15 cellular contexts compared by ENCODE assay signal in the genomic region with DNA sequence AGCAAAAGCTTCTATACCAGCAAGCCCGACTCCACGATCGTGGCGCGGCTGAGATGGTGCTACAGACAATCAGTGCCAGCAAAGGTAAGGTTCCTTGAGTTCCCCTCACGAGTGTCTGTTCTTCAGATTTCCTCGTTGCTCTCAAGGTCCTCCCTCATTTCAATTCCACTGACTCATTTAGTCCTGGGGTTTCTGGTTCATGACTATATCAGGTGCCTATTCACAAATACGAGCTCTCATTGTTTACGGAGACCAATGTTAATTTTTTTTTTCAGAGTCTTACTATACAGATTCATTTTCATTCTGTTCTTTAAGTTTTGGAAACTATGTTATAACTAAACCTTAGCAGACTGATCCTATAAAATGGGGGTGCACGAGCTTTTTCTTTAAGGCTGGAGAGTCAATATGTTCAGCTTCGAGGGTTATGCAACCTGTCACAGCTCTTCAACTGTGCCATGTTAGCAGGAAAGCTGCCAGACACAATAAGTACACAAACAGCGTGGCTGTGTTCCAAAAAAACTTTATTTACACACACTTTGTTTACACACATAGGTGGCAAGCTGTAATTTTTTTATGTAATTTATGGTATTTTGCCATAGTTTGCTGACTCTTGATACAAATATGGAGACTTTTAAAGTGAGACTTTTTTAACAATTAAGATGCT.
"Had no signal": no experiment of that assay in that cellular context is flagged by ENCODE, and none has a peak within 500 bp of the region (broad histone marks: within the 10 kb centered on the region; RNA-seq: fewer than 3 reads in every experiment).

No MANE protein-coding gene starts in this region.

- H3K27me3 ChIP-seq: dorsolateral prefrontal cortex, upper lobe of left lung had no signal

- H3K4me3 Mint-ChIP-seq: activated CD4-positive, alpha-beta memory T cell treated with anti-CD3 and anti-CD28 coated beads for 36 hours; activated naive CD8-positive, alpha-beta T cell treated with anti-CD3 and anti-CD28 coated beads for 36 hours; memory B cell; nephron had no signal

- H3K27me3 Mint-ChIP-seq: activated CD4-positive, alpha-beta memory T cell treated with anti-CD3 and anti-CD28 coated beads for 36 hours; activated naive CD8-positive, alpha-beta T cell treated with anti-CD3 and anti-CD28 coated beads for 36 hours; memory B cell had no signal

- H3K36me3 ChIP-seq: upper lobe of left lung had no signal

- H3K4me1 ChIP-seq: upper lobe of left lung had no signal

- H3K9me3 Mint-ChIP-seq: activated CD4-positive, alpha-beta memory T cell treated with anti-CD3 and anti-CD28 coated beads for 36 hours; activated naive CD8-positive, alpha-beta T cell treated with anti-CD3 and anti-CD28 coated beads for 36 hours; nephron had no signal

- H3K4me3 ChIP-seq: dorsolateral prefrontal cortex, upper lobe of left lung had no signal

- H3K27ac Mint-ChIP-seq: activated CD4-positive, alpha-beta memory T cell treated with anti-CD3 and anti-CD28 coated beads for 36 hours; activated naive CD8-positive, alpha-beta T cell treated with anti-CD3 and anti-CD28 coated beads for 36 hours; memory B cell; nephron had no signal

- FAIRE-seq: bronchial epithelial cell had no signal

- H3K4me1 Mint-ChIP-seq: activated naive CD8-positive, alpha-beta T cell treated with anti-CD3 and anti-CD28 coated beads for 36 hours; memory B cell; nephron had no signal

- H3K9me3 ChIP-seq: upper lobe of left lung had no signal

- DNase-seq: activated CD4-positive, alpha-beta memory T cell treated with anti-CD3 and anti-CD28 coated beads for 36 hours; activated CD4-positive, alpha-beta T cell treated with anti-CD3 and anti-CD28 coated beads for 1 hour; activated gamma-delta T cell treated with Interleukin-2 at 50 U/mL for 16 hours; activated naive CD8-positive, alpha-beta T cell treated with anti-CD3 and anti-CD28 coated beads for 36 hours; activated T-cell treated with anti-CD3 and anti-CD28 coated beads, Interleukin-2, amount 50 U/mL, for 48 hours; dorsolateral prefrontal cortex; hypothalamus; stimulated activated CD4-positive, alpha-beta T cell treated with anti-CD3 and anti-CD28 coated beads, Interleukin-4, amount 100 ng/mL, for 1 hour; stimulated activated CD8-positive, alpha-beta memory T cell treated with anti-CD3 and anti-CD28 coated beads, Interleukin-4, amount 100 ng/mL, for 48 hours; stimulated activated naive CD8-positive, alpha-beta T cell treated with anti-CD3 and anti-CD28 coated beads, Interleukin-15, Interleukin-2, amounts not matched to agents 100 U/mL and 50 U/mL, for 24 hours; T1000 had no signal

- H3K36me3 Mint-ChIP-seq: activated CD4-positive, alpha-beta memory T cell treated with anti-CD3 and anti-CD28 coated beads for 36 hours; activated naive CD8-positive, alpha-beta T cell treated with anti-CD3 and anti-CD28 coated beads for 36 hours; memory B cell had no signal

- H3K27ac ChIP-seq: dorsolateral prefrontal cortex, upper lobe of left lung had no signal

- ATAC-seq: stimulated activated naive CD8-positive, alpha-beta T cell treated with anti-CD3 and anti-CD28 coated beads, Interleukin-15, Interleukin-2, amounts not matched to agents 100 U/mL and 50 U/mL, for 24 hours had no signal
